Comparison of ENCODE assay signal across 15 cellular contexts in genomic region chr6:56689663-56690062, GRCh38. TPM values are rescaled to one million over a fixed set of nuclear protein-coding genes. Genes with fewer than 3 reads are reported as not detected.
DNase-seq lines count a peak whose midpoint lies in the region; ATAC-seq and TF ChIP-seq lines count a peak whose summit lies in the region.
"Had no signal": no experiment of that assay in that cellular context is flagged by ENCODE, and none has a peak within 500 bp of the region (broad histone marks: within the 10 kb centered on the region; RNA-seq: fewer than 3 reads in every experiment).

No MANE protein-coding gene starts in this region.

- DNase-seq in right cardiac atrium (no peak), Right ventricle myocardium inferior (ENCODE audit: missing footprints) (no peak), ascending aorta (ENCODE audit: low spot score in 2 of 2) (no peak), right lobe of liver (no peak)
- DNase-seq in effector memory CD4-positive, alpha-beta T cell: no peak
- DNase-seq: DMS53; glutamatergic neuron; NCI-H1694 treated with DMSO at 0.1 percent for 48 hours; NCI-H82; SHP77 treated with DMSO at 0.1 percent for 48 hours; stimulated activated CD4-positive, alpha-beta T cell treated with anti-CD3 and anti-CD28 coated beads, Interleukin-15, amount 100 ng/mL, for 24 hours had no signal

- H3K9me3 ChIP-seq in right cardiac atrium (ENCODE audit: control insufficient read depth, low read length): no peaks in the 10 kb centered on the region
- no peaks in the 10 kb centered on the region for H3K9me3 ChIP-seq in ascending aorta
- H3K9me3 ChIP-seq in right lobe of liver: no peaks in the 10 kb centered on the region
- H3K9me3 ChIP-seq in effector memory CD4-positive, alpha-beta T cell (ENCODE audit: control insufficient read depth, low read length): no peaks in the 10 kb centered on the region

- H3K27me3 ChIP-seq in right cardiac atrium (ENCODE audit: control insufficient read depth, insufficient read depth): no peaks in the 10 kb centered on the region
- no peaks in the 10 kb centered on the region for H3K27me3 ChIP-seq in ascending aorta
- no peaks in the 10 kb centered on the region for H3K27me3 ChIP-seq in right lobe of liver
- H3K27me3 ChIP-seq in effector memory CD4-positive, alpha-beta T cell (replicated peaks; ENCODE audit: control insufficient read depth, insufficient read depth, low read length, poor library complexity, severe bottlenecking): no peaks in the 10 kb centered on the region

- WGBS in right cardiac atrium: 100% methylated on average over 1 of the region's 1 CpG
- WGBS in right lobe of liver (ENCODE audit: insufficient coverage, low coverage, low lambda C conversion rate, missing lambda C conversion rate): 18% methylated on average over 1 of the region's 1 CpG
- 96% methylated on average over 1 of the region's 1 CpG for WGBS in urinary bladder

- peak; percentile 45 for TF ChIP-seq POLR2A in right lobe of liver (IDR thresholded peaks at IDR 0.05)

- ATAC-seq in right cardiac atrium (no peak), Right ventricle myocardium inferior (no peak), right lobe of liver (peak; percentile 6 to 29 (median 18)), HG03139 (IDR thresholded peaks at IDR 0.05; ENCODE audit: unreplicated experiment) (no peak), GM18909 (IDR thresholded peaks at IDR 0.05; ENCODE audit: poor library complexity, unreplicated experiment) (no peak)
- ATAC-seq: K562 had no signal

- TF ChIP-seq CTCF in ascending aorta (IDR thresholded peaks at IDR 0.05): no peak
- TF ChIP-seq CTCF in right lobe of liver (IDR thresholded peaks at IDR 0.05): no peak

- no peaks in the 10 kb centered on the region for H3K36me3 ChIP-seq in ascending aorta
- no peaks in the 10 kb centered on the region for H3K36me3 ChIP-seq in right lobe of liver
- H3K36me3 ChIP-seq in urinary bladder (ENCODE audit: insufficient read depth): no peaks in the 10 kb centered on the region
- no peaks in the 10 kb centered on the region for H3K36me3 ChIP-seq in effector memory CD4-positive, alpha-beta T cell (ENCODE audit: control insufficient read depth, insufficient read depth, low read length)

- H3K4me1 ChIP-seq in right cardiac atrium (ENCODE audit: control insufficient read depth, insufficient read depth, low read length) (peaks cover 4% of the 10 kb centered on the region), ascending aorta (peaks cover 0 to 46% of the 10 kb centered on the region in 2 donors), right lobe of liver (peaks cover 0 to 65% (median 15%) of the 10 kb centered on the region in 4 donors), urinary bladder (ENCODE audit: insufficient read depth) (no peaks in the 10 kb centered on the region)
- no peaks in the 10 kb centered on the region for H3K4me1 ChIP-seq in effector memory CD4-positive, alpha-beta T cell (ENCODE audit: control insufficient read depth, insufficient read depth, low read length, poor library complexity, severe bottlenecking)

- H3K4me3 ChIP-seq in right cardiac atrium (ENCODE audit: low read length): peak overlapping the region; percentile 70
- no peak overlapping the region for H3K4me3 ChIP-seq in ascending aorta
- peak overlapping the region; percentile 39 to 50 (median 45) for H3K4me3 ChIP-seq in right lobe of liver
- H3K4me3 ChIP-seq in urinary bladder (ENCODE audit: low read depth, low read length): peak overlapping the region; percentile 4
- H3K4me3 ChIP-seq in effector memory CD4-positive, alpha-beta T cell (ENCODE audit: insufficient read depth, low read depth, low read length, poor library complexity, severe bottlenecking): no peak overlapping the region
- H3K4me3 ChIP-seq: K562 had no signal

- H3K27ac ChIP-seq in right cardiac atrium (ENCODE audit: low read length): no peak overlapping the region
- peak overlapping the region; percentile 40 to 48 for H3K27ac ChIP-seq in ascending aorta
- H3K27ac ChIP-seq in right lobe of liver: peak overlapping the region; percentile 92 to 94 (median 93)
- no peak overlapping the region for H3K27ac ChIP-seq in urinary bladder (ENCODE audit: low read depth)
- no peak overlapping the region for H3K27ac ChIP-seq in effector memory CD4-positive, alpha-beta T cell (ENCODE audit: insufficient read depth, low read length, poor library complexity, severe bottlenecking)

- intact Hi-C loops in right cardiac atrium (cut with DNase I): loop anchor here in 1 of 4 donors (5.0 kb wide), 1 partner anchor 47 kb away; the partner anchor contains the start of gene DST
- intact Hi-C loops in Right ventricle myocardium inferior (cut with DNase I): no loop called here
- intact Hi-C loops in ascending aorta (cut with DNase I): loop anchor here (10.0 kb wide), 1 partner anchor 325 kb away; no protein-coding TSS in a partner anchor
- intact Hi-C loops in right lobe of liver (cut with DNase I): loop anchor here (10.0 kb wide), 2 partner anchors 45 to 55 kb away; partner anchors contain the start of gene DST (in 1 of the 2)

RNA-seq across cellular contexts. Expression of gene DST, which starts 47.0 kb away (rescaled TPM):
- 100 to 1,000 TPM; 193 to 308 (median 237) TPM for total RNA-seq in right cardiac atrium
- polyA plus RNA-seq in right cardiac atrium: 148 TPM
- total RNA-seq in Right ventricle myocardium inferior: 243 TPM
- total RNA-seq in ascending aorta: 223 TPM
- total RNA-seq in right lobe of liver: 100 to 1,000 TPM in 5 of 6 experiments, 10 to 100 TPM in 1; 92.1 to 207 (median 156) TPM
- 818 TPM for total RNA-seq in urinary bladder
- 125 TPM for polyA plus RNA-seq in urinary bladder

Comparison
In these comparisons a context has a peak if more than half of its experiments do, and no peak if none do; other contexts are left out.
1. ATAC-seq: peak in right lobe of liver (4 of 4); none in right cardiac atrium (0 of 2), Right ventricle myocardium inferior (single experiment), HG03139 (single experiment) and GM18909 (single experiment).
2. H3K27ac ChIP-seq: peak in ascending aorta (2 of 2) and right lobe of liver (3 of 3); none in right cardiac atrium (single experiment), urinary bladder (single experiment) and effector memory CD4-positive, alpha-beta T cell (single experiment).
3. H3K4me3 ChIP-seq: peak in right cardiac atrium (single experiment), right lobe of liver (3 of 3) and urinary bladder (single experiment); none in ascending aorta (0 of 2) and effector memory CD4-positive, alpha-beta T cell (single experiment).